ENCODE assay signal across 8 cellular contexts in the genomic region with DNA sequence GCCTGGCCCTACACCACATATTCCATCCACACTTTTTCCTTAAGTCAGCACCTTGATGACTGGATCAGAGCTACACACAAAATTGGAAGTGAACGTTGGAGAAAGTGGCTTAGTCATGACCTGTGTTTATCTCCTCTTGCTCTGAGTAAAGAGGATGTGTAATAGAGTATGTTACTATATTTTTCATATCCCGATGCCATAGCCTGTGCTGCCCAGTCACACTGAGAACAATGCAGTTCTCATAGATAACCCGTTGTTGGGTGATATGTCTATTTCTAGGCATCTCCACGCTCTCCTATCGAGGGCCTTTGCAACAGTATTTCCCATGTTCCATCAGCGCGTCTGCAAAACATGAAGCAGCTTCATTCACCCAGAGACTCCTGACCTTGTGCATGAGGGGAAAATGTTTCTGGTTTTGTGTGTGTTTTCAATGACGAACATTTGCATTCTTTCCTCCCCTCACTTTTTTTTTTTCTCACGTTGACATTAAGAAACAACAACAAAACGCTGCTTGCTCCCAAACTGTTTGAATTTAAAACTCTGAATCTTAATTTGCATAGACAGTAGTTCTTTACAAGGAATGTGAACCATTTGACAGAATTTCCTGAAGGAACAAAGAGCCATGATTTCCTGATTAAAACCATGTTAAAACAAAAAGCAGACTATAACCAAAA. TPM values are rescaled to one million over a fixed set of nuclear protein-coding genes. Genes with fewer than 3 reads are reported as not detected.
DNase-seq lines count a peak whose midpoint lies in the region; ATAC-seq, FAIRE-seq and TF ChIP-seq lines count a peak whose summit lies in the region.

No MANE protein-coding gene starts in this region.

- H3K27me3 ChIP-seq in tibial nerve (no peaks in the 10 kb centered on the region), small intestine (ENCODE audit: control insufficient read depth in 2 of 2, insufficient read depth in 2 of 2, low read length in 2 of 2) (no peaks in the 10 kb centered on the region)

- FAIRE-seq in kidney (lab: Jason Lieb, UNC) (no peak), small intestine (lab: Jason Lieb, UNC) (no peak)

- H3K36me3 ChIP-seq in kidney (ENCODE audit: control insufficient read depth in 1 of 2, insufficient read depth in 2 of 2, low read length in 2 of 2) (no peaks in the 10 kb centered on the region), tibial nerve (no peaks in the 10 kb centered on the region), small intestine (ENCODE audit: control insufficient read depth in 2 of 2, insufficient read depth in 2 of 2, low read length in 2 of 2) (no peaks in the 10 kb centered on the region)

- peak; percentile 70 to 89 for ATAC-seq in activated naive CD4-positive, alpha-beta T cell treated with anti-CD3 and anti-CD28 coated beads, Interleukin-2, amount 50 U/mL, for 72 hours

- no peak overlapping the region for H3K9ac ChIP-seq in kidney (ENCODE audit: low read length in 2 of 2)

- peak overlapping the region; percentile 12 to 35 for H3K27ac ChIP-seq in kidney (ENCODE audit: low read depth in 2 of 2, low read length in 2 of 2)
- peak overlapping the region; percentile 32 to 93 (median 80) for H3K27ac ChIP-seq in tibial nerve
- H3K27ac ChIP-seq in small intestine (ENCODE audit: low read depth in 1 of 2, low read length in 1 of 2): peak overlapping the region in 1 of 2 donors; percentile 88

- in situ Hi-C loops in astrocyte of the cerebellum (cut with HindIII; ENCODE audit: low sequenced_read_pairs): no loop called here

- intact Hi-C loops in kidney (cut with DNase I): no loop called here

- H3K4me1 ChIP-seq in kidney (ENCODE audit: control insufficient read depth in 1 of 2, insufficient read depth in 1 of 2, low read depth in 1 of 2, low read length in 2 of 2): peaks cover 17 to 26% of the 10 kb centered on the region in 2 donors
- peaks cover 0 to 85% (median 61%) of the 10 kb centered on the region in 4 donors for H3K4me1 ChIP-seq in tibial nerve
- peaks cover 15 to 19% of the 10 kb centered on the region in 2 donors for H3K4me1 ChIP-seq in small intestine (ENCODE audit: control insufficient read depth in 2 of 2, insufficient read depth in 1 of 2, low read depth in 1 of 2, low read length in 1 of 2)

- no peaks in the 10 kb centered on the region for H3K9me3 ChIP-seq in kidney (ENCODE audit: control insufficient read depth in 1 of 2, low read length in 2 of 2)
- H3K9me3 ChIP-seq in tibial nerve: no peaks in the 10 kb centered on the region
- H3K9me3 ChIP-seq in small intestine (ENCODE audit: control insufficient read depth, low read depth): no peaks in the 10 kb centered on the region

- H3K4me3 ChIP-seq in astrocyte of the cerebellum (ENCODE audit: low read depth, low read length): no peak overlapping the region
- no peak overlapping the region for H3K4me3 ChIP-seq in kidney (ENCODE audit: low read length in 2 of 2)
- no peak overlapping the region for H3K4me3 ChIP-seq in tibial nerve
- H3K4me3 ChIP-seq in small intestine (ENCODE audit: low read depth in 1 of 2, low read length in 2 of 2): no peak overlapping the region

- TF ChIP-seq EP300 in tibial nerve (IDR thresholded peaks at IDR 0.05): peak in 1 of 2 donors; percentile 21

- peaks cover 7% of the 10 kb centered on the region for H3K4me1 Mint-ChIP-seq in activated naive CD4-positive, alpha-beta T cell treated with anti-CD3 and anti-CD28 coated beads, Interleukin-2, amount 10 ng/mL, durations not matched to agents 7 days and 5 days
- H3K4me1 Mint-ChIP-seq in progenitor cell of endocrine pancreas (ENCODE audit: low read depth): peaks cover 43% of the 10 kb centered on the region

- H3K9me3 Mint-ChIP-seq in activated naive CD4-positive, alpha-beta T cell treated with anti-CD3 and anti-CD28 coated beads, Interleukin-2, amount 50 U/mL, for 72 hours: no peaks in the 10 kb centered on the region
- no peaks in the 10 kb centered on the region for H3K9me3 Mint-ChIP-seq in activated naive CD4-positive, alpha-beta T cell treated with anti-CD3 and anti-CD28 coated beads, Interleukin-2, amount 10 ng/mL, durations not matched to agents 7 days and 5 days
- no peaks in the 10 kb centered on the region for H3K9me3 Mint-ChIP-seq in progenitor cell of endocrine pancreas (ENCODE audit: low read depth)

- CTCF ChIA-PET in activated naive CD4-positive, alpha-beta T cell treated with anti-CD3 and anti-CD28 coated beads, Interleukin-2, amount 10 ng/mL, durations not matched to agents 7 days and 5 days (lab: Charles Lee): interaction anchor here (0.6 to 1.4 kb wide), 4 partner anchors 41 to 203 kb away, joined by 3 to 6 read pairs (median 3); no protein-coding TSS in a partner anchor

- 20 to 21% methylated on average over 10 of the region's 10 CpGs for whole genome bisulfite sequencing in tibial nerve, 2 donors
- WGBS in small intestine, 3 donors: 51 to 78% (median 71%) methylated on average over 10 of the region's 10 CpGs

- H3K27ac Mint-ChIP-seq in activated naive CD4-positive, alpha-beta T cell treated with anti-CD3 and anti-CD28 coated beads, Interleukin-2, amount 50 U/mL, for 72 hours: no peak overlapping the region
- no peak overlapping the region for H3K27ac Mint-ChIP-seq in activated naive CD4-positive, alpha-beta T cell treated with anti-CD3 and anti-CD28 coated beads, Interleukin-2, amount 10 ng/mL, durations not matched to agents 7 days and 5 days
- H3K27ac Mint-ChIP-seq in progenitor cell of endocrine pancreas: no peak overlapping the region

- H3K36me3 Mint-ChIP-seq in activated naive CD4-positive, alpha-beta T cell treated with anti-CD3 and anti-CD28 coated beads, Interleukin-2, amount 50 U/mL, for 72 hours: no peaks in the 10 kb centered on the region
- no peaks in the 10 kb centered on the region for H3K36me3 Mint-ChIP-seq in activated naive CD4-positive, alpha-beta T cell treated with anti-CD3 and anti-CD28 coated beads, Interleukin-2, amount 10 ng/mL, durations not matched to agents 7 days and 5 days
- H3K36me3 Mint-ChIP-seq in progenitor cell of endocrine pancreas (ENCODE audit: insufficient read depth): no peaks in the 10 kb centered on the region

- no peak for DNase-seq in activated naive CD4-positive, alpha-beta T cell treated with anti-CD3 and anti-CD28 coated beads, Interleukin-2, amount 50 U/mL, for 72 hours (ENCODE audit: low spot score in 2 of 2)
- DNase-seq in activated naive CD4-positive, alpha-beta T cell treated with anti-CD3 and anti-CD28 coated beads, Interleukin-2, amount 10 ng/mL, durations not matched to agents 7 days and 5 days: no peak
- DNase-seq in astrocyte of the cerebellum (ENCODE audit: low read depth) (peak; percentile 66), kidney (no peak), tibial nerve (ENCODE audit: low spot score in 2 of 2) (no peak), progenitor cell of endocrine pancreas (ENCODE audit: low spot score, unreplicated experiment) (no peak), small intestine (no peak), DMS153 treated with DMSO at 0.1 percent for 48 hours (lab: John Stamatoyannopoulos, UW; ENCODE audit: unreplicated experiment) (no peak)

- no peaks in the 10 kb centered on the region for H3K27me3 Mint-ChIP-seq in activated naive CD4-positive, alpha-beta T cell treated with anti-CD3 and anti-CD28 coated beads, Interleukin-2, amount 10 ng/mL, durations not matched to agents 7 days and 5 days
- no peaks in the 10 kb centered on the region for H3K27me3 Mint-ChIP-seq in progenitor cell of endocrine pancreas

- TF ChIP-seq CTCF in astrocyte of the cerebellum (IDR thresholded peaks at IDR 0.05; ENCODE audit: low read depth, low read length, missing control alignments) (no peak), kidney (IDR thresholded peaks at IDR 0.05; ENCODE audit: borderline replicate concordance, extremely low read depth, insufficient read depth) (no peak), tibial nerve (IDR thresholded peaks at IDR 0.05) (no peak), progenitor cell of endocrine pancreas (IDR thresholded peaks at IDR 0.05; ENCODE audit: unreplicated experiment) (no peak)

- H3K4me3 Mint-ChIP-seq in activated naive CD4-positive, alpha-beta T cell treated with anti-CD3 and anti-CD28 coated beads, Interleukin-2, amount 10 ng/mL, durations not matched to agents 7 days and 5 days: no peak overlapping the region
- H3K4me3 Mint-ChIP-seq in progenitor cell of endocrine pancreas (ENCODE audit: low read depth): no peak overlapping the region

- TF ChIP-seq POLR2A in tibial nerve (IDR thresholded peaks at IDR 0.05): no peak

RNA-seq across cellular contexts. Expression of a gene that starts 43.4 kb away (rescaled TPM):
- total RNA-seq in activated naive CD4-positive, alpha-beta T cell treated with anti-CD3 and anti-CD28 coated beads, Interleukin-2, amount 50 U/mL, for 72 hours: 10 to 100 TPM; 21.2 to 34.5 TPM
- total RNA-seq in kidney (18.7 TPM), tibial nerve (10 to 100 TPM; 43.5 to 61.7 (median 48.9) TPM), progenitor cell of endocrine pancreas (21.6 and 23.0 TPM in 2 replicates)
- polyA plus RNA-seq in kidney (ENCODE audit: insufficient read depth, low read depth, low replicate concordance) (7.3 TPM), small intestine (10 to 100 TPM; 24.4 to 50.5 (median 27.7) TPM)
